ENCODE assay signal across 9 cellular contexts in the genomic region with DNA sequence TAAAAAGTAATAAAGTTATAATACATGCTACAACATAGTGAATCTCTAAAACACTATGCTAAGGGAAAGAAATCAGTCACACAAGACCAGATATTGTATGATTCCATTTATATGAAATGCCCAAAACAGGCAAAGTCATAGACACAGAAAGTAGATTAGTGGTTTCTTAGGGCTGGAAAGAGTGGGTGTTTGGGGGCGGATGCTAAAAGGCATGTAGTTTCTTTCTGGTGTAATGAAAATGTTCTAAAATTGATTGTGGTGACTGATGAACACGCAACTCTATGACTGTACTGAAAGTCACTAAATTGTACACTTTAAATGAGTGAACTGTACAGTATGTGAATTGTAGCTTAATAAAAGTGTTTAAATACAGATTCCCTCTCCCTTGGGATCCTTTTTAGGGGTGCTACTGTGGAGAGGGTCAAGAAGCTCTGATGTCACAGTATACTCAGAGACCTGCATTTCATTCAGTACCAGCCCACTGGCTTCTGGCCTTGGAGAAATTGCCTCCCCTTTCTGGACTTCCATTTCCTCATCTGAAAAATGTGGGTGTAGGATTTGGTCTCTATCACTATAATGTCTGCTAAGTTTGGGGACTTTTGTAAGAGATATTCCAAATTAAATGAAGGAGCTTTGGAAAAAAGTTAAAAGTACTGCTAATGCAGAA. TPM values are rescaled to one million over a fixed set of nuclear protein-coding genes. Genes with fewer than 3 reads are reported as not detected.
DNase-seq lines count a peak whose midpoint lies in the region; ATAC-seq and TF ChIP-seq lines count a peak whose summit lies in the region.
"Had no signal": no experiment of that assay in that cellular context is flagged by ENCODE, and none has a peak within 500 bp of the region (broad histone marks: within the 10 kb centered on the region; RNA-seq: fewer than 3 reads in every experiment).

No MANE protein-coding gene starts in this region.

- intact Hi-C loops in mammary epithelial cell (cut with micrococcal nuclease), result no loop called here
- intact Hi-C loops in MCF 10A (cut with micrococcal nuclease), result loop anchor here (10.0 kb wide), 1 partner anchor 287 kb away; no protein-coding TSS in a partner anchor

- H2AFZ ChIP-seq in mammary epithelial cell (ENCODE audit: low read depth, low read length) (peak overlapping the region; percentile 35), smooth muscle cell (ENCODE audit: low read depth) (peak overlapping the region; percentile 63)

- in situ Hi-C loops in mammary epithelial cell (cut with MboI; ENCODE audit: low sequenced_read_pairs in 2 of 2), result loop anchor here (10.0 kb wide), 1 partner anchor 507 kb away; no protein-coding TSS in a partner anchor

- H3K4me1 Mint-ChIP-seq in MCF 10A (ENCODE audit: insufficient read depth, unreplicated experiment), result peaks cover 9% of the 10 kb centered on the region

- no peaks in the 10 kb centered on the region for H3K36me3 Mint-ChIP-seq in MCF 10A (ENCODE audit: insufficient read depth, unreplicated experiment)

- WGBS in mammary epithelial cell (ENCODE audit: low coverage, missing lambda C conversion rate), result 82% methylated on average over 2 of the region's 2 CpGs
- WGBS in smooth muscle cell (ENCODE audit: low lambda C conversion rate), result 40% methylated on average over 2 of the region's 2 CpGs

- no peaks in the 10 kb centered on the region for H3K9me3 Mint-ChIP-seq in MCF 10A (ENCODE audit: unreplicated experiment)

- CTCF ChIA-PET in mammary epithelial cell (lab: Charles Lee; ENCODE audit: low non-redundant PET) (no interaction called here), MCF 10A (lab: Yijun Ruan, JAX) (interaction anchor here (0.6 to 1.2 kb wide), 2 partner anchors 188 to 504 kb away, joined by 3 to 4 read pairs; no protein-coding TSS in a partner anchor)

- H3K27me3 Mint-ChIP-seq in MCF 10A (ENCODE audit: insufficient read depth, unreplicated experiment), result no peaks in the 10 kb centered on the region

- no peaks in the 10 kb centered on the region for H3F3A ChIP-seq in smooth muscle cell (ENCODE audit: low read depth)

- peaks cover under 1% of the 10 kb centered on the region for H3K4me1 ChIP-seq in mammary epithelial cell (ENCODE audit: insufficient read depth, low read length)
- H3K4me1 ChIP-seq in smooth muscle cell (ENCODE audit: low read depth), result peaks cover 3% of the 10 kb centered on the region

- POLR2A ChIA-PET in MCF 10A (lab: Yijun Ruan, JAX), result interaction anchor here (1.5 kb wide), 1 partner anchor 308 kb away, joined by 3 read pairs; no protein-coding TSS in a partner anchor

- H3K4me3 Mint-ChIP-seq in MCF 10A (ENCODE audit: unreplicated experiment), result no peak overlapping the region

- dilution Hi-C loops in mammary epithelial cell (cut with HindIII; ENCODE audit: low sequenced_read_pairs), result no loop called here

- H3K27ac ChIP-seq in mammary epithelial cell (ENCODE audit: insufficient read depth, low read depth, low read length), result no peak overlapping the region
- H3K27ac ChIP-seq in smooth muscle cell (ENCODE audit: low read depth), result peak overlapping the region; percentile 67

- H3K36me3 ChIP-seq in mammary epithelial cell (ENCODE audit: insufficient read depth, low read length), result no peaks in the 10 kb centered on the region
- no peaks in the 10 kb centered on the region for H3K36me3 ChIP-seq in smooth muscle cell (ENCODE audit: low read depth)
- H3K36me3 ChIP-seq in H7 (replicated peaks; ENCODE audit: control insufficient read depth, insufficient read depth, low read length), result no peaks in the 10 kb centered on the region

- H3K9ac ChIP-seq in mammary epithelial cell (ENCODE audit: insufficient read depth, low read length), result no peak overlapping the region
- H3K9ac ChIP-seq in smooth muscle cell (ENCODE audit: low read depth), result peak overlapping the region; percentile 8

- H3K27ac Mint-ChIP-seq in MCF 10A (ENCODE audit: low read depth, unreplicated experiment), result no peak overlapping the region

- no TSS peak for BruUV-seq in mammary epithelial cell (replicated peaks; lab: Mats Ljungman, UMichigan)
- no TSS peak for BruUV-seq in MCF 10A (replicated peaks; lab: Mats Ljungman, UMichigan)

- TF ChIP-seq CTCF in mammary epithelial cell (conservative IDR thresholded peaks at IDR 0.05 in 1 of 2, IDR thresholded peaks at IDR 0.05 in 1 of 2; ENCODE audit: extremely low read depth in 1 of 2, insufficient read depth in 1 of 2, low read depth in 1 of 2, low read length in 2 of 2), result no peak
- TF ChIP-seq CTCF in MCF 10A (IDR thresholded peaks at IDR 0.05; ENCODE audit: unreplicated experiment), result no peak
- no peak for TF ChIP-seq CTCF in smooth muscle cell (IDR thresholded peaks at IDR 0.05; ENCODE audit: borderline replicate concordance, insufficient read depth, poor library complexity, severe bottlenecking)

- H4K20me1 ChIP-seq in mammary epithelial cell (ENCODE audit: insufficient read depth, low read length) (no peaks in the 10 kb centered on the region), smooth muscle cell (ENCODE audit: low read depth) (no peaks in the 10 kb centered on the region)

- ATAC-seq in GM19467 (IDR thresholded peaks at IDR 0.05; ENCODE audit: unreplicated experiment), result no peak

- H3K4me2 ChIP-seq in mammary epithelial cell (ENCODE audit: insufficient read depth, low read depth, low read length) (no peak overlapping the region), smooth muscle cell (peak overlapping the region; percentile 46)

- H3K9me3 ChIP-seq in mammary epithelial cell (replicated peaks; ENCODE audit: insufficient read depth, low read length) (no peaks in the 10 kb centered on the region), smooth muscle cell (replicated peaks; ENCODE audit: low read depth) (no peaks in the 10 kb centered on the region)

- H3K27me3 ChIP-seq in mammary epithelial cell (ENCODE audit: insufficient read depth, low read length) (no peaks in the 10 kb centered on the region), smooth muscle cell (ENCODE audit: low read depth) (no peaks in the 10 kb centered on the region), H7 (ENCODE audit: control insufficient read depth, insufficient read depth, low read length) (no peaks in the 10 kb centered on the region)

- H3K4me3 ChIP-seq in mammary epithelial cell (replicated peaks in 1 of 3; ENCODE audit: insufficient read depth in 1 of 3, low read depth in 2 of 3, low read length in 3 of 3) (no peak overlapping the region), smooth muscle cell (no peak overlapping the region), H7 (ENCODE audit: insufficient read depth, low read depth, low read length) (no peak overlapping the region)

- no peak for DNase-seq in mammary epithelial cell
- DNase-seq in MCF 10A (ENCODE audit: unreplicated experiment), result no peak
- peak; percentile 60 for DNase-seq in activated T-cell treated with anti-CD3 and anti-CD28 coated beads for 48 hours (ENCODE audit: low read depth)
- DNase-seq in smooth muscle cell (lab: John Stamatoyannopoulos, UW; ENCODE audit: unreplicated experiment), result no peak
- no peak for DNase-seq in NOMO-1 (lab: John Stamatoyannopoulos, UW; ENCODE audit: unreplicated experiment in 2 of 2)
- no peak for DNase-seq in H7
- DNase-seq in OCI-M1 (lab: John Stamatoyannopoulos, UW), result no peak
- DNase-seq: NCI-H1417 treated with DMSO at 0.1 percent for 48 hours had no signal

- H3K79me2 ChIP-seq in mammary epithelial cell (ENCODE audit: insufficient read depth, low read length) (no peaks in the 10 kb centered on the region), smooth muscle cell (ENCODE audit: low read depth) (no peaks in the 10 kb centered on the region)

RNA-seq across cellular contexts. Expression of gene AOAH, which starts 46.4 kb away (rescaled TPM):
- total RNA-seq in mammary epithelial cell (under 1 TPM in 1 of 2 donors, not detected in 1; 0.33 TPM), MCF 10A (2022) (not detected in 2 replicates), smooth muscle cell (not detected in 2 replicates)
- polyA plus RNA-seq in mammary epithelial cell (0.05 TPM), smooth muscle cell (not detected in 2 replicates)
- not detected for polyA minus RNA-seq in mammary epithelial cell
- 0.21 TPM in 1 of 2 replicates, not detected in the other for total RNA-seq in H7 (2014; rRNA removed; shearing (Covaris generic))
